8 cellular contexts compared by ENCODE assay signal in genomic region chr11:118435893-118436624, GRCh38. TPM values are rescaled to one million over a fixed set of nuclear protein-coding genes. Genes with fewer than 3 reads are reported as not detected.
DNase-seq lines count a peak whose midpoint lies in the region; ATAC-seq, FAIRE-seq and TF ChIP-seq lines count a peak whose summit lies in the region.

Gene KMT2A, plus strand, starts transcription at chr11:118436492. Its CDS starts 21 bp downstream, at chr11:118436513.

- peak; percentile 70 for DNase-seq in D721Med (ENCODE audit: insufficient read length, low spot score)
- peak; percentile 31 for DNase-seq in OCI-M2 (lab: John Stamatoyannopoulos, UW; ENCODE audit: unreplicated experiment)
- peak; percentile 88 for DNase-seq in activated T-cell treated with anti-CD3 and anti-CD28 coated beads for 4 hours
- peak; percentile 79 for DNase-seq in epithelial cell of prostate (ENCODE audit: low read depth, low spot score)
- DNase-seq in mucosa of gallbladder (ENCODE audit: low spot score): peak; percentile 98
- peak; percentile 91 for DNase-seq in stimulated activated CD8-positive, alpha-beta memory T cell treated with anti-CD3 and anti-CD28 coated beads, Interleukin-4, amount 100 ng/mL, for 24 hours (ENCODE audit: low read depth)

- no peak for TF ChIP-seq CTCF in D721Med (IDR thresholded peaks at IDR 0.05; ENCODE audit: insufficient read depth, missing control alignments)

- TF ChIP-seq EP300 in Ishikawa (IDR thresholded peaks at IDR 0.05; ENCODE audit: borderline replicate concordance): peak; percentile 49; the same call in 1 of the 2 replicates

- no peak for FAIRE-seq in D721Med (lab: Jason Lieb, UNC)

- TF ChIP-seq RAD21 in Ishikawa (IDR thresholded peaks at IDR 0.05; ENCODE audit: low read depth): no peak

- peak; percentile 46 for ATAC-seq in GM21576 (IDR thresholded peaks at IDR 0.05; ENCODE audit: unreplicated experiment)

- peak within 1 kb of the TSS; percentile 72 for H3K27ac ChIP-seq in epithelial cell of prostate

TF ChIP-seq in Ishikawa, 13 proteins besides CTCF, POLR2A, EP300 and RAD21:
- TF ChIP-seq YY1 (IDR thresholded peaks at IDR 0.05; ENCODE audit: low read depth) (peak; percentile 82), MAX (IDR thresholded peaks at IDR 0.05) (peak; percentile 42; the same call in 1 of the 2 replicates), REST (IDR thresholded peaks at IDR 0.05; ENCODE audit: low read depth) (peak; percentile 28; the same call in 1 of the 2 replicates), USF1 (IDR thresholded peaks at IDR 0.05) (peak; percentile 23; the same call in 1 of the 2 replicates), NFIC (IDR thresholded peaks at IDR 0.05) (peak; percentile 31; the same call in 1 of the 2 replicates), CREB1 (IDR thresholded peaks at IDR 0.05; ENCODE audit: low read depth) (no peak), CEBPB (IDR thresholded peaks at IDR 0.05) (no peak), EGR1 (IDR thresholded peaks at IDR 0.05) (no peak; the same call in none of the 2 replicates), FOXM1 (IDR thresholded peaks at IDR 0.05; ENCODE audit: borderline replicate concordance, low read depth) (no peak), ZBTB7A (IDR thresholded peaks at IDR 0.05; ENCODE audit: low read depth) (0 out of 2 replicates have a peak, but pooled peaks have one; percentile 13), TEAD4 (IDR thresholded peaks at IDR 0.05) (no peak), TAF1 (IDR thresholded peaks at IDR 0.05; ENCODE audit: low read depth) (peak; percentile 69), TCF12 (IDR thresholded peaks at IDR 0.05; ENCODE audit: low read depth) (peak; percentile 78)

RNA-seq across cellular contexts. Expression of gene KMT2A, which starts in this region (rescaled TPM):
- total RNA-seq in mucosa of gallbladder: 61.2 TPM

Comparison
In these comparisons a context has a peak if more than half of its experiments do, and no peak if none do; other contexts are left out.
1. Peak in every context shown above with its lines: DNase-seq, ATAC-seq and H3K27ac ChIP-seq.
2. DNase-seq: peak in every context shown above with its lines; median percentile 98 in mucosa of gallbladder; 91 in stimulated activated CD8-positive, alpha-beta memory T cell treated with anti-CD3 and anti-CD28 coated beads, Interleukin-4, amount 100 ng/mL, for 24 hours; 88 in activated T-cell treated with anti-CD3 and anti-CD28 coated beads for 4 hours; 79 in epithelial cell of prostate; 70 in D721Med; 31 in OCI-M2.